Comparison of ENCODE assay signal across 1 cellular context in the genomic region with DNA sequence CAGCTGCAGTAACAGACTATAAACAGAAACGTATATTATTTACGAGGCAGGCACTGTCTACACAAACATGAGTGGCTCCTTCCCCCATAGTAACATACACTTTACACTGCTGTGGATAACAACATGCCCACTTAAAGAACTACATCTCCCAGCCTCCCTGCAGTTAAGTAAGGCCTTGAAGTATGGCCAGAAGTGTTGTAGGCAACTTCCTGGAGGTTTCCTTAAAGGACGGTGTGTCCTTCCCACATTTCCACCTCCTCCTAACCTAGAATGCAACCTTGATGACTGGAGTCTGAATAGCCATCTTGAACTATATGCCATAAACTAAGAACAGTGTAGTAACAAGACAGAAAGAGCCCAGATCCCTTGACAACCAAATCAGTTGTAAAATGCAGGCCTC.
TF ChIP-seq lines count a peak whose summit lies in the region.

No MANE protein-coding gene starts in this region.

TF ChIP-seq in HEK293, 187 proteins besides CTCF, POLR2A, EP300 and RAD21 (continued from another document):
- TF ChIP-seq ZNF169 (tag by site-specific recombination; IDR thresholded peaks at IDR 0.05) (no peak), YY1 (tag by site-specific recombination; IDR thresholded peaks at IDR 0.05) (peak; percentile 32; the same call in 1 of the 2 replicates), ZNF433 (tag by site-specific recombination; IDR thresholded peaks at IDR 0.05; ENCODE audit: low read depth) (no peak), REPIN1 (tag by site-specific recombination; IDR thresholded peaks at IDR 0.05; ENCODE audit: low read depth) (no peak), ZNF626 (tag by site-specific recombination; IDR thresholded peaks at IDR 0.05) (no peak), ZNF514 (tag by site-specific recombination; IDR thresholded peaks at IDR 0.05) (no peak), YY2 (tag by site-specific recombination; IDR thresholded peaks at IDR 0.05) (peak; percentile 63; the same call in 1 of the 2 replicates), ZNF529 (tag by site-specific recombination; IDR thresholded peaks at IDR 0.05; ENCODE audit: insufficient replicate concordance) (no peak), KLF9 (tag by site-specific recombination; IDR thresholded peaks at IDR 0.05; ENCODE audit: low read depth) (no peak), ZNF777 (tag by site-specific recombination; IDR thresholded peaks at IDR 0.05; ENCODE audit: borderline replicate concordance) (no peak), ZNF404 (tag by site-specific recombination; IDR thresholded peaks at IDR 0.05) (no peak), ZNF391 (tag by site-specific recombination; IDR thresholded peaks at IDR 0.05; ENCODE audit: borderline replicate concordance, low read depth) (no peak), BCL11A (tag by site-specific recombination; IDR thresholded peaks at IDR 0.05; ENCODE audit: low read depth) (no peak), ZNF701 (tag by site-specific recombination; IDR thresholded peaks at IDR 0.05) (no peak), ZNF510 (tag by site-specific recombination; IDR thresholded peaks at IDR 0.05; ENCODE audit: insufficient replicate concordance) (no peak), ZNF600 (tag by site-specific recombination; IDR thresholded peaks at IDR 0.05) (peak; percentile 90), ZXDB (tag by site-specific recombination; IDR thresholded peaks at IDR 0.05) (peak; percentile 41; the same call in 1 of the 2 replicates), ZNF155 (tag by site-specific recombination; IDR thresholded peaks at IDR 0.05) (no peak)
- TF ChIP-seq, protein P1, sequence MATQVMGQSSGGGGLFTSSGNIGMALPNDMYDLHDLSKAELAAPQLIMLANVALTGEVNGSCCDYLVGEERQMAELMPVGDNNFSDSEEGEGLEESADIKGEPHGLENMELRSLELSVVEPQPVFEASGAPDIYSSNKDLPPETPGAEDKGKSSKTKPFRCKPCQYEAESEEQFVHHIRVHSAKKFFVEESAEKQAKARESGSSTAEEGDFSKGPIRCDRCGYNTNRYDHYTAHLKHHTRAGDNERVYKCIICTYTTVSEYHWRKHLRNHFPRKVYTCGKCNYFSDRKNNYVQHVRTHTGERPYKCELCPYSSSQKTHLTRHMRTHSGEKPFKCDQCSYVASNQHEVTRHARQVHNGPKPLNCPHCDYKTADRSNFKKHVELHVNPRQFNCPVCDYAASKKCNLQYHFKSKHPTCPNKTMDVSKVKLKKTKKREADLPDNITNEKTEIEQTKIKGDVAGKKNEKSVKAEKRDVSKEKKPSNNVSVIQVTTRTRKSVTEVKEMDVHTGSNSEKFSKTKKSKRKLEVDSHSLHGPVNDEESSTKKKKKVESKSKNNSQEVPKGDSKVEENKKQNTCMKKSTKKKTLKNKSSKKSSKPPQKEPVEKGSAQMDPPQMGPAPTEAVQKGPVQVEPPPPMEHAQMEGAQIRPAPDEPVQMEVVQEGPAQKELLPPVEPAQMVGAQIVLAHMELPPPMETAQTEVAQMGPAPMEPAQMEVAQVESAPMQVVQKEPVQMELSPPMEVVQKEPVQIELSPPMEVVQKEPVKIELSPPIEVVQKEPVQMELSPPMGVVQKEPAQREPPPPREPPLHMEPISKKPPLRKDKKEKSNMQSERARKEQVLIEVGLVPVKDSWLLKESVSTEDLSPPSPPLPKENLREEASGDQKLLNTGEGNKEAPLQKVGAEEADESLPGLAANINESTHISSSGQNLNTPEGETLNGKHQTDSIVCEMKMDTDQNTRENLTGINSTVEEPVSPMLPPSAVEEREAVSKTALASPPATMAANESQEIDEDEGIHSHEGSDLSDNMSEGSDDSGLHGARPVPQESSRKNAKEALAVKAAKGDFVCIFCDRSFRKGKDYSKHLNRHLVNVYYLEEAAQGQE (tag by site-specific recombination; IDR thresholded peaks at IDR 0.05): no peak
- TF ChIP-seq, protein P2, sequence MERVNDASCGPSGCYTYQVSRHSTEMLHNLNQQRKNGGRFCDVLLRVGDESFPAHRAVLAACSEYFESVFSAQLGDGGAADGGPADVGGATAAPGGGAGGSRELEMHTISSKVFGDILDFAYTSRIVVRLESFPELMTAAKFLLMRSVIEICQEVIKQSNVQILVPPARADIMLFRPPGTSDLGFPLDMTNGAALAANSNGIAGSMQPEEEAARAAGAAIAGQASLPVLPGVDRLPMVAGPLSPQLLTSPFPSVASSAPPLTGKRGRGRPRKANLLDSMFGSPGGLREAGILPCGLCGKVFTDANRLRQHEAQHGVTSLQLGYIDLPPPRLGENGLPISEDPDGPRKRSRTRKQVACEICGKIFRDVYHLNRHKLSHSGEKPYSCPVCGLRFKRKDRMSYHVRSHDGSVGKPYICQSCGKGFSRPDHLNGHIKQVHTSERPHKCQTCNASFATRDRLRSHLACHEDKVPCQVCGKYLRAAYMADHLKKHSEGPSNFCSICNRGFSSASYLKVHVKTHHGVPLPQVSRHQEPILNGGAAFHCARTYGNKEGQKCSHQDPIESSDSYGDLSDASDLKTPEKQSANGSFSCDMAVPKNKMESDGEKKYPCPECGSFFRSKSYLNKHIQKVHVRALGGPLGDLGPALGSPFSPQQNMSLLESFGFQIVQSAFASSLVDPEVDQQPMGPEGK (tag by site-specific recombination; IDR thresholded peaks at IDR 0.05): no peak
- TF ChIP-seq, protein P3, sequence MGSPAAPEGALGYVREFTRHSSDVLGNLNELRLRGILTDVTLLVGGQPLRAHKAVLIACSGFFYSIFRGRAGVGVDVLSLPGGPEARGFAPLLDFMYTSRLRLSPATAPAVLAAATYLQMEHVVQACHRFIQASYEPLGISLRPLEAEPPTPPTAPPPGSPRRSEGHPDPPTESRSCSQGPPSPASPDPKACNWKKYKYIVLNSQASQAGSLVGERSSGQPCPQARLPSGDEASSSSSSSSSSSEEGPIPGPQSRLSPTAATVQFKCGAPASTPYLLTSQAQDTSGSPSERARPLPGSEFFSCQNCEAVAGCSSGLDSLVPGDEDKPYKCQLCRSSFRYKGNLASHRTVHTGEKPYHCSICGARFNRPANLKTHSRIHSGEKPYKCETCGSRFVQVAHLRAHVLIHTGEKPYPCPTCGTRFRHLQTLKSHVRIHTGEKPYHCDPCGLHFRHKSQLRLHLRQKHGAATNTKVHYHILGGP (tag by site-specific recombination; IDR thresholded peaks at IDR 0.05): peak; percentile 77
- TF ChIP-seq, protein P4, sequence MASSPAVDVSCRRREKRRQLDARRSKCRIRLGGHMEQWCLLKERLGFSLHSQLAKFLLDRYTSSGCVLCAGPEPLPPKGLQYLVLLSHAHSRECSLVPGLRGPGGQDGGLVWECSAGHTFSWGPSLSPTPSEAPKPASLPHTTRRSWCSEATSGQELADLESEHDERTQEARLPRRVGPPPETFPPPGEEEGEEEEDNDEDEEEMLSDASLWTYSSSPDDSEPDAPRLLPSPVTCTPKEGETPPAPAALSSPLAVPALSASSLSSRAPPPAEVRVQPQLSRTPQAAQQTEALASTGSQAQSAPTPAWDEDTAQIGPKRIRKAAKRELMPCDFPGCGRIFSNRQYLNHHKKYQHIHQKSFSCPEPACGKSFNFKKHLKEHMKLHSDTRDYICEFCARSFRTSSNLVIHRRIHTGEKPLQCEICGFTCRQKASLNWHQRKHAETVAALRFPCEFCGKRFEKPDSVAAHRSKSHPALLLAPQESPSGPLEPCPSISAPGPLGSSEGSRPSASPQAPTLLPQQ (tag by site-specific recombination; IDR thresholded peaks at IDR 0.05): peak; percentile 71; the same call in 1 of the 2 replicates
- TF ChIP-seq, protein P5, sequence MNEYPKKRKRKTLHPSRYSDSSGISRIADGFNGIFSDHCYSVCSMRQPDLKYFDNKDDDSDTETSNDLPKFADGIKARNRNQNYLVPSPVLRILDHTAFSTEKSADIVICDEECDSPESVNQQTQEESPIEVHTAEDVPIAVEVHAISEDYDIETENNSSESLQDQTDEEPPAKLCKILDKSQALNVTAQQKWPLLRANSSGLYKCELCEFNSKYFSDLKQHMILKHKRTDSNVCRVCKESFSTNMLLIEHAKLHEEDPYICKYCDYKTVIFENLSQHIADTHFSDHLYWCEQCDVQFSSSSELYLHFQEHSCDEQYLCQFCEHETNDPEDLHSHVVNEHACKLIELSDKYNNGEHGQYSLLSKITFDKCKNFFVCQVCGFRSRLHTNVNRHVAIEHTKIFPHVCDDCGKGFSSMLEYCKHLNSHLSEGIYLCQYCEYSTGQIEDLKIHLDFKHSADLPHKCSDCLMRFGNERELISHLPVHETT (tag by site-specific recombination; IDR thresholded peaks at IDR 0.05): no peak
- TF ChIP-seq, protein P6, sequence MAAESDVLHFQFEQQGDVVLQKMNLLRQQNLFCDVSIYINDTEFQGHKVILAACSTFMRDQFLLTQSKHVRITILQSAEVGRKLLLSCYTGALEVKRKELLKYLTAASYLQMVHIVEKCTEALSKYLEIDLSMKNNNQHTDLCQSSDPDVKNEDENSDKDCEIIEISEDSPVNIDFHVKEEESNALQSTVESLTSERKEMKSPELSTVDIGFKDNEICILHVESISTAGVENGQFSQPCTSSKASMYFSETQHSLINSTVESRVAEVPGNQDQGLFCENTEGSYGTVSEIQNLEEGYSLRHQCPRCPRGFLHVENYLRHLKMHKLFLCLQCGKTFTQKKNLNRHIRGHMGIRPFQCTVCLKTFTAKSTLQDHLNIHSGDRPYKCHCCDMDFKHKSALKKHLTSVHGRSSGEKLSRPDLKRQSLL (tag by site-specific recombination; IDR thresholded peaks at IDR 0.05): no peak
- TF ChIP-seq, protein P7, sequence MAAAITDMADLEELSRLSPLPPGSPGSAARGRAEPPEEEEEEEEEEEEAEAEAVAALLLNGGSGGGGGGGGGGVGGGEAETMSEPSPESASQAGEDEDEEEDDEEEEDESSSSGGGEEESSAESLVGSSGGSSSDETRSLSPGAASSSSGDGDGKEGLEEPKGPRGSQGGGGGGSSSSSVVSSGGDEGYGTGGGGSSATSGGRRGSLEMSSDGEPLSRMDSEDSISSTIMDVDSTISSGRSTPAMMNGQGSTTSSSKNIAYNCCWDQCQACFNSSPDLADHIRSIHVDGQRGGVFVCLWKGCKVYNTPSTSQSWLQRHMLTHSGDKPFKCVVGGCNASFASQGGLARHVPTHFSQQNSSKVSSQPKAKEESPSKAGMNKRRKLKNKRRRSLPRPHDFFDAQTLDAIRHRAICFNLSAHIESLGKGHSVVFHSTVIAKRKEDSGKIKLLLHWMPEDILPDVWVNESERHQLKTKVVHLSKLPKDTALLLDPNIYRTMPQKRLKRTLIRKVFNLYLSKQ (tag by site-specific recombination; IDR thresholded peaks at IDR 0.05; ENCODE audit: borderline replicate concordance): no peak
- TF ChIP-seq, protein P8, sequence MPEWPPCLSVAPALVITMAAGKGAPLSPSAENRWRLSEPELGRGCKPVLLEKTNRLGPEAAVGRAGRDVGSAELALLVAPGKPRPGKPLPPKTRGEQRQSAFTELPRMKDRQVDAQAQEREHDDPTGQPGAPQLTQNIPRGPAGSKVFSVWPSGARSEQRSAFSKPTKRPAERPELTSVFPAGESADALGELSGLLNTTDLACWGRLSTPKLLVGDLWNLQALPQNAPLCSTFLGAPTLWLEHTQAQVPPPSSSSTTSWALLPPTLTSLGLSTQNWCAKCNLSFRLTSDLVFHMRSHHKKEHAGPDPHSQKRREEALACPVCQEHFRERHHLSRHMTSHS (tag by site-specific recombination; IDR thresholded peaks at IDR 0.05): no peak
- TF ChIP-seq, protein P9, sequence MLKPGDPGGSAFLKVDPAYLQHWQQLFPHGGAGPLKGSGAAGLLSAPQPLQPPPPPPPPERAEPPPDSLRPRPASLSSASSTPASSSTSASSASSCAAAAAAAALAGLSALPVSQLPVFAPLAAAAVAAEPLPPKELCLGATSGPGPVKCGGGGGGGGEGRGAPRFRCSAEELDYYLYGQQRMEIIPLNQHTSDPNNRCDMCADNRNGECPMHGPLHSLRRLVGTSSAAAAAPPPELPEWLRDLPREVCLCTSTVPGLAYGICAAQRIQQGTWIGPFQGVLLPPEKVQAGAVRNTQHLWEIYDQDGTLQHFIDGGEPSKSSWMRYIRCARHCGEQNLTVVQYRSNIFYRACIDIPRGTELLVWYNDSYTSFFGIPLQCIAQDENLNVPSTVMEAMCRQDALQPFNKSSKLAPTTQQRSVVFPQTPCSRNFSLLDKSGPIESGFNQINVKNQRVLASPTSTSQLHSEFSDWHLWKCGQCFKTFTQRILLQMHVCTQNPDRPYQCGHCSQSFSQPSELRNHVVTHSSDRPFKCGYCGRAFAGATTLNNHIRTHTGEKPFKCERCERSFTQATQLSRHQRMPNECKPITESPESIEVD (tag by site-specific recombination; IDR thresholded peaks at IDR 0.05): no peak
- TF ChIP-seq, protein P10, sequence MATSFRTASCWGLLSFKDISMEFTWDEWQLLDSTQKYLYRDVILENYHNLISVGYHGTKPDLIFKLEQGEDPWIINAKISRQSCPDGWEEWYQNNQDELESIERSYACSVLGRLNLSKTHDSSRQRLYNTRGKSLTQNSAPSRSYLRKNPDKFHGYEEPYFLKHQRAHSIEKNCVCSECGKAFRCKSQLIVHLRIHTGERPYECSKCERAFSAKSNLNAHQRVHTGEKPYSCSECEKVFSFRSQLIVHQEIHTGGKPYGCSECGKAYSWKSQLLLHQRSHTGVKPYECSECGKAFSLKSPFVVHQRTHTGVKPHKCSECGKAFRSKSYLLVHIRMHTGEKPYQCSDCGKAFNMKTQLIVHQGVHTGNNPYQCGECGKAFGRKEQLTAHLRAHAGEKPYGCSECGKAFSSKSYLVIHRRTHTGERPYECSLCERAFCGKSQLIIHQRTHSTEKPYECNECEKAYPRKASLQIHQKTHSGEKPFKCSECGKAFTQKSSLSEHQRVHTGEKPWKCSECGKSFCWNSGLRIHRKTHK (tag by site-specific recombination; IDR thresholded peaks at IDR 0.05): no peak
- TF ChIP-seq, protein P11, sequence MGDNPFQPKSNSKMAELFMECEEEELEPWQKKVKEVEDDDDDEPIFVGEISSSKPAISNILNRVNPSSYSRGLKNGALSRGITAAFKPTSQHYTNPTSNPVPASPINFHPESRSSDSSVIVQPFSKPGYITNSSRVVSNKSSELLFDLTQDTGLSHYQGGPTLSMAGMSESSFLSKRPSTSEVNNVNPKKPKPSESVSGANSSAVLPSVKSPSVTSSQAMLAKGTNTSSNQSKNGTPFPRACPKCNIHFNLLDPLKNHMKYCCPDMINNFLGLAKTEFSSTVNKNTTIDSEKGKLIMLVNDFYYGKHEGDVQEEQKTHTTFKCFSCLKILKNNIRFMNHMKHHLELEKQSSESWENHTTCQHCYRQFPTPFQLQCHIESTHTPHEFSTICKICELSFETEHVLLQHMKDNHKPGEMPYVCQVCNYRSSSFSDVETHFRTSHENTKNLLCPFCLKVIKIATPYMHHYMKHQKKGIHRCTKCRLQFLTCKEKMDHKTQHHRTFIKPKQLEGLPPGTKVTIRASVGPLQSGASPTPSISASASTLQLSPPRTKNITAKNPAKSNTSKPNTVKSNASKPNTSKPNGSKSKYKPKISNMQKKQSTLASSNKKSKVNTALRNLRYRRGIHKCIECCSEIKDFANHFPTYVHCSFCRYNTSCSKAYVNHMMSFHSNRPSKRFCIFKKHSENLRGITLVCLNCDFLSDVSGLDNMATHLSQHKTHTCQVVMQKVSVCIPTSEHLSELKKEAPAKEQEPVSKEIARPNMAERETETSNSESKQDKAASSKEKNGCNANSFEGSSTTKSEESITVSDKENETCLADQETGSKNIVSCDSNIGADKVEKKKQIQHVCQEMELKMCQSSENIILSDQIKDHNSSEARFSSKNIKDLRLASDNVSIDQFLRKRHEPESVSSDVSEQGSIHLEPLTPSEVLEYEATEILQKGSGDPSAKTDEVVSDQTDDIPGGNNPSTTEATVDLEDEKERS (tag by site-specific recombination; IDR thresholded peaks at IDR 0.05): no peak
TF ChIP-seq in HEK293: peak in this region for 17.
